Comparison of ENCODE assay signal across 17 cellular contexts in the genomic region with DNA sequence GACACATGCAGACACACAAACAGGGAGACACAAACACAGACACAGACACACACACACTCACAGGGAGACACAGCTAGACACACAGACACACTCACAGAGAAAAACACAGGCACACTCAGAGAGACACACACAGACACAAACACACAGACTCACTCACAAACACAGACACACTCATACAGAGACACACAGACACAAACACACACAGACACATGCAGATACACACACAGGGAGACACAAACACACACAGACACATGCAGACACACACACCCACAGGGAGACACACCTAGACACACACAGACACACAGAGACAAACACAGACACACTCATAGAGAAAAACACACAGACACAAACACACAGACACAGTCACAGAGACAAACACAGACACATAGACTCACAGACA.
DNase-seq lines count a peak whose midpoint lies in the region; ATAC-seq, FAIRE-seq and TF ChIP-seq lines count a peak whose summit lies in the region.
"Had no signal": no experiment of that assay in that cellular context is flagged by ENCODE, and none has a peak within 500 bp of the region (broad histone marks: within the 10 kb centered on the region; RNA-seq: fewer than 3 reads in every experiment).

No MANE protein-coding gene starts in this region.

- no peak overlapping the region for H3K9ac ChIP-seq in K562 (ENCODE audit: insufficient read depth in 1 of 2, low read depth in 2 of 2, low read length in 2 of 2)
- H3K9ac ChIP-seq: BLaER1 treated with 17β-estradiol and CSF1 and Interleukin-3, amounts not matched to agents 10 nM and 100 nM; GM23248 had no signal

- CTCF ChIA-PET in HEK293 (lab: Yijun Ruan, JAX): no interaction called here
- CTCF ChIA-PET in K562 (lab: Yijun Ruan, JAX; ENCODE audit: low intra/inter-chr PET ratio): no interaction called here

- H4K20me1 ChIP-seq in K562 (replicated peaks; ENCODE audit: control insufficient read depth, insufficient read depth, low read length): peaks cover 4% of the 10 kb centered on the region

- H3K79me2 ChIP-seq in K562 (ENCODE audit: control insufficient read depth, insufficient read depth, low read length): no peaks in the 10 kb centered on the region

- in situ Hi-C loops in K562 (cut with MboI): no loop called here

- H3K27me3 ChIP-seq in K562 (ENCODE audit: control insufficient read depth in 2 of 2, insufficient read depth in 2 of 2, low read length in 2 of 2) (peaks cover 16 to 70% of the 10 kb centered on the region in 2 experiments; a peak in 4 of 5 replicates), body of pancreas (no peaks in the 10 kb centered on the region)
- H3K27me3 ChIP-seq: BLaER1 treated with 17β-estradiol and CSF1 and Interleukin-3, amounts not matched to agents 10 nM and 100 nM had no signal

- DNase-seq in K562 (ENCODE audit: extremely low read depth in 1 of 4, low spot score in 3 of 4) (no peak), mesenteric fat pad (ENCODE audit: low spot score) (peak; percentile 6), UCSD-AML1 (lab: John Stamatoyannopoulos, UW; ENCODE audit: unreplicated experiment) (no peak), body of pancreas (no peak)
- no peak for DNase-seq in effector CD4-positive, alpha-beta T cell
- DNase-seq: Calu3; CD8-positive, alpha-beta T cell; DMS79 treated with DMSO at 0.1 percent for 48 hours; GF-D8; GM23248; HCEC 1CT; HFFc6 had no signal

- no peak for ATAC-seq in K562
- no peak for ATAC-seq in body of pancreas
- ATAC-seq: CD8-positive, alpha-beta T cell had no signal

- no peak overlapping the region for H3K4me3 ChIP-seq in HEK293 (ENCODE audit: low read depth, low read length)
- no peak overlapping the region for H3K4me3 ChIP-seq in K562
- H3K4me3 ChIP-seq in body of pancreas: no peak overlapping the region
- H3K4me3 ChIP-seq: BLaER1 treated with 17β-estradiol and CSF1 and Interleukin-3, amounts not matched to agents 10 nM and 100 nM; GM23248 had no signal

- TF ChIP-seq RAD21 in K562 (CRISPR knock-in tag; conservative IDR thresholded peaks at IDR 0.05 in 1 of 2, IDR thresholded peaks at IDR 0.05 in 1 of 2): no peak

- no peaks in the 10 kb centered on the region for H3K4me1 ChIP-seq in HEK293 (ENCODE audit: control insufficient read depth, insufficient read depth, low read length)
- no peaks in the 10 kb centered on the region for H3K4me1 ChIP-seq in K562 (replicated peaks in 1 of 2; ENCODE audit: control insufficient read depth in 2 of 2, insufficient read depth in 2 of 2, low read length in 2 of 2)
- H3K4me1 ChIP-seq in body of pancreas: no peaks in the 10 kb centered on the region

- POLR2A ChIA-PET in HEK293 (lab: Yijun Ruan, JAX) (no interaction called here), K562 (lab: Yijun Ruan, JAX) (no interaction called here)

- H2AFZ ChIP-seq in K562 (ENCODE audit: low read depth, low read length): no peak overlapping the region
- H2AFZ ChIP-seq: GM23248 had no signal

- H3K9me1 ChIP-seq in K562 (ENCODE audit: control insufficient read depth, insufficient read depth, low read length): no peaks in the 10 kb centered on the region

- peak; percentile 15 for FAIRE-seq in K562 (lab: Jason Lieb, UNC)
- FAIRE-seq: GM18507, H54 had no signal

- no TSS peak for BruUV-seq in K562 (replicated peaks; lab: Mats Ljungman, UMichigan)

- H3K27ac ChIP-seq in HEK293 (ENCODE audit: extremely low read depth, low read depth, low read length) (no peak overlapping the region), K562 (ENCODE audit: extremely low read depth, low read depth, low read length) (no peak overlapping the region), body of pancreas (no peak overlapping the region)
- H3K27ac ChIP-seq: BLaER1 treated with 17β-estradiol and CSF1 and Interleukin-3, amounts not matched to agents 10 nM and 100 nM; GM23248; HL-60 had no signal

- H3K9me3 ChIP-seq in HEK293 (ENCODE audit: control insufficient read depth, insufficient read depth, low read depth, low read length) (no peaks in the 10 kb centered on the region), K562 (replicated peaks; ENCODE audit: control insufficient read depth, insufficient read depth, low read depth, low read length) (no peaks in the 10 kb centered on the region), body of pancreas (no peaks in the 10 kb centered on the region)

- TF ChIP-seq POLR2A in K562 (conservative IDR thresholded peaks at IDR 0.05) (no peak), body of pancreas (IDR thresholded peaks at IDR 0.05) (no peak)

- H3K4me2 ChIP-seq in K562 (ENCODE audit: insufficient read depth, low read length): no peak overlapping the region

- no peak for TF ChIP-seq CTCF in HEK293 (tag by site-specific recombination; IDR thresholded peaks at IDR 0.05)
- TF ChIP-seq CTCF in K562 (IDR thresholded peaks at IDR 0.05 in 2 of 3, conservative IDR thresholded peaks at IDR 0.05 in 1 of 3; ENCODE audit: insufficient read depth in 2 of 3, low read depth in 1 of 3, low read length in 3 of 3): no peak
- TF ChIP-seq CTCF in body of pancreas (IDR thresholded peaks at IDR 0.05): no peak

- H3K36me3 ChIP-seq in HEK293 (ENCODE audit: control insufficient read depth in 2 of 2, insufficient read depth in 1 of 2, low read length in 2 of 2) (no peaks in the 10 kb centered on the region), K562 (ENCODE audit: control insufficient read depth, insufficient read depth, low read length) (no peaks in the 10 kb centered on the region), body of pancreas (replicated peaks in 1 of 2; ENCODE audit: insufficient read depth in 1 of 2, low read depth in 2 of 2) (no peaks in the 10 kb centered on the region)
- H3K36me3 ChIP-seq: BLaER1 treated with 17β-estradiol and CSF1 and Interleukin-3, amounts not matched to agents 10 nM and 100 nM had no signal

- intact Hi-C loops in K562 (cut with micrococcal nuclease) (no loop called here), body of pancreas (cut with DNase I) (no loop called here)

- TF ChIP-seq EP300 in K562 (IDR thresholded peaks at IDR 0.05; ENCODE audit: low read length): no peak

TF ChIP-seq in HEK293, 187 proteins besides CTCF, POLR2A, EP300 and RAD21:
- no peak for TF ChIP-seq KLF16 (tag by site-specific recombination; IDR thresholded peaks at IDR 0.05)
- TF ChIP-seq ZNF785 (tag by site-specific recombination; IDR thresholded peaks at IDR 0.05): no peak
- TF ChIP-seq ZNF274 (IDR thresholded peaks at IDR 0.05; ENCODE audit: low read length): no peak
- peak; percentile 70; the same call in 1 of the 2 replicates for TF ChIP-seq ZNF274 (tag by site-specific recombination; IDR thresholded peaks at IDR 0.05; ENCODE audit: borderline replicate concordance)
- TF ChIP-seq ZNF548 (tag by site-specific recombination; IDR thresholded peaks at IDR 0.05): no peak
- TF ChIP-seq, protein P1, sequence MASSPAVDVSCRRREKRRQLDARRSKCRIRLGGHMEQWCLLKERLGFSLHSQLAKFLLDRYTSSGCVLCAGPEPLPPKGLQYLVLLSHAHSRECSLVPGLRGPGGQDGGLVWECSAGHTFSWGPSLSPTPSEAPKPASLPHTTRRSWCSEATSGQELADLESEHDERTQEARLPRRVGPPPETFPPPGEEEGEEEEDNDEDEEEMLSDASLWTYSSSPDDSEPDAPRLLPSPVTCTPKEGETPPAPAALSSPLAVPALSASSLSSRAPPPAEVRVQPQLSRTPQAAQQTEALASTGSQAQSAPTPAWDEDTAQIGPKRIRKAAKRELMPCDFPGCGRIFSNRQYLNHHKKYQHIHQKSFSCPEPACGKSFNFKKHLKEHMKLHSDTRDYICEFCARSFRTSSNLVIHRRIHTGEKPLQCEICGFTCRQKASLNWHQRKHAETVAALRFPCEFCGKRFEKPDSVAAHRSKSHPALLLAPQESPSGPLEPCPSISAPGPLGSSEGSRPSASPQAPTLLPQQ (tag by site-specific recombination; IDR thresholded peaks at IDR 0.05): no peak
- no peak for TF ChIP-seq ZNF2 (tag by site-specific recombination; IDR thresholded peaks at IDR 0.05)
- TF ChIP-seq ZNF610 (tag by site-specific recombination; IDR thresholded peaks at IDR 0.05; ENCODE audit: borderline replicate concordance): no peak

TF ChIP-seq in K562, 482 proteins besides CTCF, POLR2A, EP300 and RAD21:
- TF ChIP-seq, protein P2, sequence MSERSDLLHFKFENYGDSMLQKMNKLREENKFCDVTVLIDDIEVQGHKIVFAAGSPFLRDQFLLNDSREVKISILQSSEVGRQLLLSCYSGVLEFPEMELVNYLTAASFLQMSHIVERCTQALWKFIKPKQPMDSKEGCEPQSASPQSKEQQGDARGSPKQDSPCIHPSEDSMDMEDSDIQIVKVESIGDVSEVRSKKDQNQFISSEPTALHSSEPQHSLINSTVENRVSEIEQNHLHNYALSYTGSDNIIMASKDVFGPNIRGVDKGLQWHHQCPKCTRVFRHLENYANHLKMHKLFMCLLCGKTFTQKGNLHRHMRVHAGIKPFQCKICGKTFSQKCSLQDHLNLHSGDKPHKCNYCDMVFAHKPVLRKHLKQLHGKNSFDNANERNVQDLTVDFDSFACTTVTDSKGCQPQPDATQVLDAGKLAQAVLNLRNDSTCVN (CRISPR knock-in tag; IDR thresholded peaks at IDR 0.05): 0 out of 2 replicates have a peak, but pooled peaks have one; percentile 14
- TF ChIP-seq GTF2F1 (IDR thresholded peaks at IDR 0.05; ENCODE audit: low read depth, low read length) (no peak), HNRNPK (IDR thresholded peaks at IDR 0.05; ENCODE audit: low read depth, low read length, poor library complexity, severe bottlenecking) (no peak)
